6 cellular contexts compared by ENCODE assay signal in the genomic region with DNA sequence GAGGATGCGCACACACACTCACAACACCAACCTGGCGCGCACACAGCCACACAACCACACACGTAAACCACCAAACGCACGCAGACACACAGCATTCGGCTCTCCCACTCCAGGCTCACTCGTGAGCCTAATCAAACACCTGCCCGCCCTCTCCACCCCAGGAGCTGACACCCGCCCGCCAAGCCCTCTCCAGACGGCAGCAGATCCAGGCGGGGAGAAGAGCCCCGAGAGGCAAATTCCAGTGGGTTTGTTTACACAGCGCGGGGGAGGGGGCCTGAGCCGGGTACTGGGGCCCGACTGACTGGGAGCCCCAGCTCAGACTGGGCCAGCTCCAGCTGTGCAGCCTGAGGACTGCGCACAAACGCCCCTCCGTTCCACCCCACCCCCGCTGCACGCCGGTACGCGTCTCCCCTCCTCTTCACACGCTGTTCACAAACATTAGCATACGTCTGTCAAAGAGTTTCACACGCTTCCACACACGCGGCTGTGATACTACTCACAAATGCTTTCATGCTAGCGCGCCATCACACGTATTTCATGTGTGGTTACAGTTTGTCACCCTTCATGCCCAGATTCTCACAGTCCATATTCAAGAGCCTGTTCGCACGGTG. TPM values are rescaled to one million over a fixed set of nuclear protein-coding genes. Genes with fewer than 3 reads are reported as not detected.
DNase-seq lines count a peak whose midpoint lies in the region; ATAC-seq, FAIRE-seq and TF ChIP-seq lines count a peak whose summit lies in the region.

No MANE protein-coding gene starts in this region.

- H3K4me3 Mint-ChIP-seq in activated naive CD4-positive, alpha-beta T cell treated with anti-CD3 and anti-CD28 coated beads, Interleukin-2, amount 50 U/mL, for 24 hours = peak overlapping the region; percentile 86

- H2AFZ ChIP-seq in keratinocyte (ENCODE audit: control insufficient read depth, low read length) = peak overlapping the region; percentile 59

- H4K20me1 ChIP-seq in keratinocyte (ENCODE audit: control insufficient read depth, extremely low read depth, insufficient read depth, low read length) = no peaks in the 10 kb centered on the region

- no peaks in the 10 kb centered on the region for H3K27me3 Mint-ChIP-seq in activated naive CD4-positive, alpha-beta T cell treated with anti-CD3 and anti-CD28 coated beads, Interleukin-2, amount 50 U/mL, for 24 hours

- no peaks in the 10 kb centered on the region for H3K9me3 Mint-ChIP-seq in activated naive CD4-positive, alpha-beta T cell treated with anti-CD3 and anti-CD28 coated beads, Interleukin-2, amount 50 U/mL, for 24 hours

- no peak for ATAC-seq in HG03460 (IDR thresholded peaks at IDR 0.05; ENCODE audit: unreplicated experiment)

- H3K36me3 ChIP-seq in keratinocyte (ENCODE audit: control insufficient read depth in 2 of 2, extremely low read depth in 1 of 2, insufficient read depth in 2 of 2, low read length in 2 of 2) (peaks cover 5 to 12% of the 10 kb centered on the region in 2 experiments), suprapubic skin (peaks cover 4% of the 10 kb centered on the region)

- DNase-seq in NCI-H146 (lab: John Stamatoyannopoulos, UW) = peak; percentile 40
- DNase-seq in NCI-H146 treated with DMSO at 0.1 percent for 48 hours (lab: John Stamatoyannopoulos, UW; ENCODE audit: unreplicated experiment) = no peak
- DNase-seq in keratinocyte (ENCODE audit: low read depth, low spot score) = no peak
- DNase-seq in suprapubic skin (ENCODE audit: low spot score in 2 of 2) = peak in 1 of 2 donors; percentile 83

- peak overlapping the region; percentile 85 for H3K4me2 ChIP-seq in keratinocyte (ENCODE audit: control insufficient read depth, extremely low read depth, insufficient read depth, low read depth, low read length)

- dilution Hi-C loops in keratinocyte (cut with MboI; ENCODE audit: extremely low pct_ligation_motif_present, low sequenced_read_pairs) = no loop called here

- TF ChIP-seq CTCF in keratinocyte (optimal IDR thresholded peaks at IDR 0.05 in 1 of 3, IDR thresholded peaks at IDR 0.05 in 1 of 3, conservative IDR thresholded peaks at IDR 0.05 in 1 of 3; ENCODE audit: extremely low read depth in 1 of 3, insufficient read depth in 2 of 3, low read length in 3 of 3) (no peak), suprapubic skin (IDR thresholded peaks at IDR 0.05) (no peak)

- no peak for TF ChIP-seq POLR2A in suprapubic skin (IDR thresholded peaks at IDR 0.05)

- H3K4me3 ChIP-seq in keratinocyte (ENCODE audit: control insufficient read depth in 2 of 3, extremely low read depth in 1 of 3, insufficient read depth in 2 of 3, low read depth in 1 of 3, low read length in 3 of 3) (peak overlapping the region; percentile 76 to 94 (median 88)), suprapubic skin (peak overlapping the region; percentile 83)

- no peak for TF ChIP-seq EP300 in suprapubic skin (IDR thresholded peaks at IDR 0.05)

- peak overlapping the region; percentile 96 for H3K9ac ChIP-seq in keratinocyte (ENCODE audit: control insufficient read depth, extremely low read depth, insufficient read depth, low read length)

- no peak overlapping the region for H3K27ac Mint-ChIP-seq in activated naive CD4-positive, alpha-beta T cell treated with anti-CD3 and anti-CD28 coated beads, Interleukin-2, amount 50 U/mL, for 24 hours

- H3K9me3 ChIP-seq in keratinocyte (ENCODE audit: control insufficient read depth, low read depth, low read length) (no peaks in the 10 kb centered on the region), suprapubic skin (no peaks in the 10 kb centered on the region)

- H3K36me3 Mint-ChIP-seq in activated naive CD4-positive, alpha-beta T cell treated with anti-CD3 and anti-CD28 coated beads, Interleukin-2, amount 50 U/mL, for 24 hours = no peaks in the 10 kb centered on the region

- H3K4me1 ChIP-seq in keratinocyte (ENCODE audit: control insufficient read depth, extremely low read depth, insufficient read depth, low read length) = peaks cover 60% of the 10 kb centered on the region
- H3K4me1 ChIP-seq in suprapubic skin = peaks cover 72% of the 10 kb centered on the region

- H3K79me2 ChIP-seq in keratinocyte (ENCODE audit: control insufficient read depth, insufficient read depth, low read length) = peaks cover 35% of the 10 kb centered on the region

- H3K9me1 ChIP-seq in keratinocyte (ENCODE audit: control insufficient read depth, extremely low read depth, insufficient read depth, low read length) = peaks cover 5% of the 10 kb centered on the region

- 0% methylated on average over 21 of the region's 36 CpGs for WGBS in suprapubic skin

- peak; percentile 72 for FAIRE-seq in keratinocyte (lab: Jason Lieb, UNC)

- H3K27me3 ChIP-seq in keratinocyte (ENCODE audit: control insufficient read depth, extremely low read depth, insufficient read depth, low read length) = no peaks in the 10 kb centered on the region
- no peaks in the 10 kb centered on the region for H3K27me3 ChIP-seq in suprapubic skin

- peaks cover 37% of the 10 kb centered on the region for H3K4me1 Mint-ChIP-seq in activated naive CD4-positive, alpha-beta T cell treated with anti-CD3 and anti-CD28 coated beads, Interleukin-2, amount 50 U/mL, for 24 hours

- H3K27ac ChIP-seq in keratinocyte (ENCODE audit: control insufficient read depth, insufficient read depth, low read length) (peak overlapping the region; percentile 84), suprapubic skin (peak overlapping the region; percentile 100)

RNA-seq across cellular contexts. Expression of gene EFNA1, which starts 1.1 kb away (rescaled TPM):
- polyA plus RNA-seq in keratinocyte = 33.2 to 116 TPM (median 77.5 TPM) in 3 replicates
- polyA plus RNA-seq in keratinocyte (2011; ENCODE audit: low read depth) = 33.5 TPM
- 34.4 and 44.7 TPM in 2 replicates for polyA plus RNA-seq in keratinocyte (2011; cell fraction: cytosol; rRNA removed)
- 180 and 349 TPM in 2 replicates for polyA plus RNA-seq in keratinocyte (2011; cell fraction: nucleus; rRNA removed)
- polyA plus RNA-seq in keratinocyte (2012; ENCODE audit: low replicate concordance) = 22.9 and 134 TPM in 2 replicates
- 45.9 to 113 TPM (median 67.4 TPM) in 3 replicates for polyA minus RNA-seq in keratinocyte
- 52.0 TPM for polyA minus RNA-seq in keratinocyte (2011; cell fraction: cytosol; rRNA and poly(A)+ RNA removed)
- polyA minus RNA-seq in keratinocyte (2011; cell fraction: nucleus; rRNA and poly(A)+ RNA removed) = 90.7 and 122 TPM in 2 replicates
- 100 to 1,000 TPM in 3 of 4 donors, 10 to 100 TPM in 1; 88.9 to 198 (median 120) TPM for total RNA-seq in suprapubic skin

RNA-seq across cellular contexts. Expression of gene SLC50A1, which starts 9.1 kb away (rescaled TPM):
- 54.5 to 72.2 TPM (median 55.6 TPM) in 3 replicates for polyA plus RNA-seq in keratinocyte
- polyA plus RNA-seq in keratinocyte (2011; ENCODE audit: low read depth) = 32.6 TPM
- 47.6 and 49.9 TPM in 2 replicates for polyA plus RNA-seq in keratinocyte (2011; cell fraction: cytosol; rRNA removed)
- polyA plus RNA-seq in keratinocyte (2011; cell fraction: nucleus; rRNA removed) = 60.5 and 69.1 TPM in 2 replicates
- 32.2 and 69.6 TPM in 2 replicates for polyA plus RNA-seq in keratinocyte (2012; ENCODE audit: low replicate concordance)
- 32.1 to 59.5 TPM (median 44.3 TPM) in 3 replicates for polyA minus RNA-seq in keratinocyte
- 54.3 TPM for polyA minus RNA-seq in keratinocyte (2011; cell fraction: cytosol; rRNA and poly(A)+ RNA removed)
- 9.2 and 19.5 TPM in 2 replicates for polyA minus RNA-seq in keratinocyte (2011; cell fraction: nucleus; rRNA and poly(A)+ RNA removed)
- 10 to 100 TPM; 27.9 to 56.1 (median 32.6) TPM for total RNA-seq in suprapubic skin

RNA-seq across cellular contexts. Expression of gene DPM3, which starts 13.7 kb away (rescaled TPM):
- polyA plus RNA-seq in keratinocyte = 29.3 to 54.9 TPM (median 32.3 TPM) in 3 replicates
- polyA plus RNA-seq in keratinocyte (2011; ENCODE audit: low read depth) = 5.5 TPM
- polyA plus RNA-seq in keratinocyte (2011; cell fraction: cytosol; rRNA removed) = 44.6 and 131 TPM in 2 replicates
- polyA plus RNA-seq in keratinocyte (2011; cell fraction: nucleus; rRNA removed) = 38.4 and 63.2 TPM in 2 replicates
- polyA plus RNA-seq in keratinocyte (2012; ENCODE audit: low replicate concordance) = 57.3 and 108 TPM in 2 replicates
- polyA minus RNA-seq in keratinocyte = 10.1 to 39.8 TPM (median 11.9 TPM) in 3 replicates
- polyA minus RNA-seq in keratinocyte (2011; cell fraction: cytosol; rRNA and poly(A)+ RNA removed) = 46.8 TPM
- polyA minus RNA-seq in keratinocyte (2011; cell fraction: nucleus; rRNA and poly(A)+ RNA removed) = 4.3 and 8.0 TPM in 2 replicates
- 10 to 100 TPM; 23.7 to 43.7 (median 30.2) TPM for total RNA-seq in suprapubic skin

RNA-seq across cellular contexts. Expression of gene KRTCAP2, which starts 46.5 kb away (rescaled TPM):
- 99.1 to 183 TPM (median 127 TPM) in 3 replicates for polyA plus RNA-seq in keratinocyte
- 30.8 TPM for polyA plus RNA-seq in keratinocyte (2011; ENCODE audit: low read depth)
- polyA plus RNA-seq in keratinocyte (2011; cell fraction: cytosol; rRNA removed) = 176 and 199 TPM in 2 replicates
- polyA plus RNA-seq in keratinocyte (2011; cell fraction: nucleus; rRNA removed) = 136 and 150 TPM in 2 replicates
- 216 and 229 TPM in 2 replicates for polyA plus RNA-seq in keratinocyte (2012; ENCODE audit: low replicate concordance)
- polyA minus RNA-seq in keratinocyte = 140 to 403 TPM (median 203 TPM) in 3 replicates
- 199 TPM for polyA minus RNA-seq in keratinocyte (2011; cell fraction: cytosol; rRNA and poly(A)+ RNA removed)
- polyA minus RNA-seq in keratinocyte (2011; cell fraction: nucleus; rRNA and poly(A)+ RNA removed) = 30.2 and 35.8 TPM in 2 replicates
- 100 to 1,000 TPM in 2 of 4 donors, 10 to 100 TPM in 2; 77.1 to 180 (median 113) TPM for total RNA-seq in suprapubic skin

RNA-seq across cellular contexts. Expression of gene TRIM46, which starts 47.0 kb away (rescaled TPM):
- 1.6 to 4.5 TPM (median 1.7 TPM) in 3 replicates for polyA plus RNA-seq in keratinocyte
- 0.31 TPM for polyA plus RNA-seq in keratinocyte (2011; ENCODE audit: low read depth)
- polyA plus RNA-seq in keratinocyte (2011; cell fraction: cytosol; rRNA removed) = 1.3 and 2.6 TPM in 2 replicates
- 9.1 and 14.9 TPM in 2 replicates for polyA plus RNA-seq in keratinocyte (2011; cell fraction: nucleus; rRNA removed)
- polyA plus RNA-seq in keratinocyte (2012; ENCODE audit: low replicate concordance) = 0.32 and 2.1 TPM in 2 replicates
- polyA minus RNA-seq in keratinocyte = 3.2 to 6.3 TPM (median 4.0 TPM) in 3 replicates
- polyA minus RNA-seq in keratinocyte (2011; cell fraction: cytosol; rRNA and poly(A)+ RNA removed) = 4.6 TPM
- 6.1 and 8.1 TPM in 2 replicates for polyA minus RNA-seq in keratinocyte (2011; cell fraction: nucleus; rRNA and poly(A)+ RNA removed)
- under 1 TPM in 2 of 4 donors, not detected in 2; 0.34 to 0.80 TPM for total RNA-seq in suprapubic skin
